Comparison of ENCODE assay signal across 8 cellular contexts in the genomic region with DNA sequence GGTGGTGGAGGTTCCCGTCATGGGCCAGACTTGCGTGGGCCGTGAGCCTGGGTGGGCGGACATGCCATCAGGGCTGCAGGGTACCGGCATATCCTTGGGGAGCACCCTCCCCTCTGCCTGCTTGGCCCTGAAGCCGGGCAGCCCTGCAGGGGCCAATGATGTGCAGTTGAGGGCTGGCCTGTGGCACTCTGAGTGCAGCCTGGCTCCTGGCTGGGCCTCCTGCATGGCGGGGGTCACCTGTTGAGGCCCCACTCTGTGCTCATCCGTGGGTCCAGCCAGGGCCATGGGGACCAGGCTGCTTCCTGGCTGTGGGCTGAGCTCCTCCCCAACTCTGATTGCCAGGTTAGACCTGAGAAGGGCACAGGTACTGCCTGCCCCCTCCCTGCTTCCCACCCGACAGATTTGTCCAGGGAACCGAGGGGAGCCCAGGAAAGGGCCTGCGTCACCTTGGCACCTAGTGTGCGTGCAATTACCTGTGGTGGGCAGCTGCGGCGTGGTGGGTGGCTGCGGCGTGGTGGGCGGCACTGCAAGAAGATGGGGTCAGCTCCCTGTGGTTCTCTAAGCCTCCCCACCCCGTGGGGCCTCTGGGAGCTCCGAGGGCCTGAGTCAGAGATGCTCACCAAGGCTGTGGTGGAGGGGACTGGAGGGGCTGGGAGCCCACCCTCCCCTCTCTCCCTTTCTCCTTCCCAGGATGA. TPM values are rescaled to one million over a fixed set of nuclear protein-coding genes. Genes with fewer than 3 reads are reported as not detected.
"Had no signal": no experiment of that assay in that cellular context is flagged by ENCODE, and none has a peak within 500 bp of the region (broad histone marks: within the 10 kb centered on the region; RNA-seq: fewer than 3 reads in every experiment).

No MANE protein-coding gene starts in this region.

- H3K4me3 ChIP-seq: GM23338, HAP-1, K562 had no signal

- H3K4me1 ChIP-seq: HAP-1 had no signal

- H3K36me3 ChIP-seq: HAP-1 had no signal

- H2AFZ ChIP-seq: GM23338 had no signal

- ATAC-seq: GM23338, HCT116, K562 had no signal

- H3K4me2 ChIP-seq: GM23338 had no signal

- H3K9me3 ChIP-seq: HAP-1 had no signal

- DNase-seq: H7, IMR-90, KG1 had no signal

RNA-seq across cellular contexts. Expression of gene MUC6, which starts 16.2 kb away (rescaled TPM):
- total RNA-seq: GM23338, H4, H7, IMR-90, K562 had no signal
- polyA plus RNA-seq: GM23338, IMR-90, K562 had no signal

RNA-seq across cellular contexts. Expression of gene MUC2, which starts 54.3 kb away (rescaled TPM):
- total RNA-seq: GM23338, H4, H7, IMR-90 had no signal
- polyA plus RNA-seq: GM23338, IMR-90 had no signal
